1 cellular context compared by ENCODE assay signal in genomic region chr2:1082456-1083205, GRCh38.
TF ChIP-seq lines count a peak whose summit lies in the region.

No MANE protein-coding gene starts in this region.

TF ChIP-seq in WTC11, 78 proteins besides CTCF, POLR2A, EP300 and RAD21 (continued from another document):
- TF ChIP-seq, protein P1, sequence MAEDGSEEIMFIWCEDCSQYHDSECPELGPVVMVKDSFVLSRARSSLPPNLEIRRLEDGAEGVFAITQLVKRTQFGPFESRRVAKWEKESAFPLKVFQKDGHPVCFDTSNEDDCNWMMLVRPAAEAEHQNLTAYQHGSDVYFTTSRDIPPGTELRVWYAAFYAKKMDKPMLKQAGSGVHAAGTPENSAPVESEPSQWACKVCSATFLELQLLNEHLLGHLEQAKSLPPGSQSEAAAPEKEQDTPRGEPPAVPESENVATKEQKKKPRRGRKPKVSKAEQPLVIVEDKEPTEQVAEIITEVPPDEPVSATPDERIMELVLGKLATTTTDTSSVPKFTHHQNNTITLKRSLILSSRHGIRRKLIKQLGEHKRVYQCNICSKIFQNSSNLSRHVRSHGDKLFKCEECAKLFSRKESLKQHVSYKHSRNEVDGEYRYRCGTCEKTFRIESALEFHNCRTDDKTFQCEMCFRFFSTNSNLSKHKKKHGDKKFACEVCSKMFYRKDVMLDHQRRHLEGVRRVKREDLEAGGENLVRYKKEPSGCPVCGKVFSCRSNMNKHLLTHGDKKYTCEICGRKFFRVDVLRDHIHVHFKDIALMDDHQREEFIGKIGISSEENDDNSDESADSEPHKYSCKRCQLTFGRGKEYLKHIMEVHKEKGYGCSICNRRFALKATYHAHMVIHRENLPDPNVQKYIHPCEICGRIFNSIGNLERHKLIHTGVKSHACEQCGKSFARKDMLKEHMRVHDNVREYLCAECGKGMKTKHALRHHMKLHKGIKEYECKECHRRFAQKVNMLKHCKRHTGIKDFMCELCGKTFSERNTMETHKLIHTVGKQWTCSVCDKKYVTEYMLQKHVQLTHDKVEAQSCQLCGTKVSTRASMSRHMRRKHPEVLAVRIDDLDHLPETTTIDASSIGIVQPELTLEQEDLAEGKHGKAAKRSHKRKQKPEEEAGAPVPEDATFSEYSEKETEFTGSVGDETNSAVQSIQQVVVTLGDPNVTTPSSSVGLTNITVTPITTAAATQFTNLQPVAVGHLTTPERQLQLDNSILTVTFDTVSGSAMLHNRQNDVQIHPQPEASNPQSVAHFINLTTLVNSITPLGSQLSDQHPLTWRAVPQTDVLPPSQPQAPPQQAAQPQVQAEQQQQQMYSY (CRISPR knock-in tag; IDR thresholded peaks at IDR 0.05) = no peak
- TF ChIP-seq, protein P2, sequence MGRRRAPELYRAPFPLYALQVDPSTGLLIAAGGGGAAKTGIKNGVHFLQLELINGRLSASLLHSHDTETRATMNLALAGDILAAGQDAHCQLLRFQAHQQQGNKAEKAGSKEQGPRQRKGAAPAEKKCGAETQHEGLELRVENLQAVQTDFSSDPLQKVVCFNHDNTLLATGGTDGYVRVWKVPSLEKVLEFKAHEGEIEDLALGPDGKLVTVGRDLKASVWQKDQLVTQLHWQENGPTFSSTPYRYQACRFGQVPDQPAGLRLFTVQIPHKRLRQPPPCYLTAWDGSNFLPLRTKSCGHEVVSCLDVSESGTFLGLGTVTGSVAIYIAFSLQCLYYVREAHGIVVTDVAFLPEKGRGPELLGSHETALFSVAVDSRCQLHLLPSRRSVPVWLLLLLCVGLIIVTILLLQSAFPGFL (CRISPR knock-in tag; IDR thresholded peaks at IDR 0.05; ENCODE audit: borderline replicate concordance) = no peak
- no peak for TF ChIP-seq TP53 (CRISPR knock-in tag; IDR thresholded peaks at IDR 0.05)
- TF ChIP-seq TEAD1 (CRISPR knock-in tag; IDR thresholded peaks at IDR 0.05) = no peak
- no peak for TF ChIP-seq ZNF423 (CRISPR knock-in tag; IDR thresholded peaks at IDR 0.05)
- no peak for TF ChIP-seq FOXP4 (CRISPR knock-in tag; IDR thresholded peaks at IDR 0.05)
- TF ChIP-seq NR1H2 (CRISPR knock-in tag; IDR thresholded peaks at IDR 0.05) = no peak
- no peak for TF ChIP-seq MYBL2 (CRISPR knock-in tag; IDR thresholded peaks at IDR 0.05)
- no peak for TF ChIP-seq HMGA2 (CRISPR knock-in tag; IDR thresholded peaks at IDR 0.05)
- no peak for TF ChIP-seq ATF2 (CRISPR knock-in tag; IDR thresholded peaks at IDR 0.05; ENCODE audit: borderline replicate concordance, low read depth)
- no peak for TF ChIP-seq NFE2L1 (CRISPR knock-in tag; IDR thresholded peaks at IDR 0.05)
